Comparison of ENCODE assay signal across 8 cellular contexts in genomic region chr10:132536964-132537712, GRCh38. TPM values are rescaled to one million over a fixed set of nuclear protein-coding genes. Genes with fewer than 3 reads are reported as not detected.
DNase-seq lines count a peak whose midpoint lies in the region; ATAC-seq and TF ChIP-seq lines count a peak whose summit lies in the region.

No MANE protein-coding gene starts in this region.

- H3K4me1 Mint-ChIP-seq in progenitor cell of endocrine pancreas (ENCODE audit: low read depth), result peaks cover 27% of the 10 kb centered on the region

- peaks cover 8% of the 10 kb centered on the region for H3K27me3 Mint-ChIP-seq in progenitor cell of endocrine pancreas

- intact Hi-C loops in left cardiac atrium (cut with DNase I), result loop anchor here (2.0 to 10.0 kb wide), 5 partner anchors 18 to 98 kb away; no protein-coding TSS in a partner anchor

- DNase-seq in NCI-H1105 (lab: John Stamatoyannopoulos, UW), result peak; percentile 88
- DNase-seq in T follicular helper cell (ENCODE audit: low read depth), result peak; percentile 100
- peak; percentile 96 for DNase-seq in amniotic epithelial cell (ENCODE audit: low read depth)
- DNase-seq in left cardiac atrium, result peak; percentile 100
- DNase-seq in progenitor cell of endocrine pancreas (ENCODE audit: low spot score, unreplicated experiment), result peak; percentile 100
- peak; percentile 100 for DNase-seq in ureter (ENCODE audit: low spot score)

- H3K27ac Mint-ChIP-seq in progenitor cell of endocrine pancreas, result no peak overlapping the region

- TF ChIP-seq CTCF in GM12872 (IDR thresholded peaks at IDR 0.05; ENCODE audit: insufficient read depth, low read depth, low read length) (peak; percentile 26; the same call in 1 of the 3 replicates), progenitor cell of endocrine pancreas (IDR thresholded peaks at IDR 0.05; ENCODE audit: unreplicated experiment) (peak; percentile 41)

- H3K4me3 Mint-ChIP-seq in progenitor cell of endocrine pancreas (ENCODE audit: low read depth), result peak overlapping the region; percentile 62

- peaks cover 2% of the 10 kb centered on the region for H3K36me3 Mint-ChIP-seq in progenitor cell of endocrine pancreas (ENCODE audit: insufficient read depth)

- H3K9me3 Mint-ChIP-seq in progenitor cell of endocrine pancreas (ENCODE audit: low read depth), result peaks cover 3% of the 10 kb centered on the region

- ATAC-seq in HG02678 (IDR thresholded peaks at IDR 0.05; ENCODE audit: unreplicated experiment), result peak; percentile 83
- ATAC-seq in left cardiac atrium, result peak; percentile 94 to 96

RNA-seq across cellular contexts. Expression of gene INPP5A, which starts 0.4 kb away (rescaled TPM):
- 10 to 100 TPM; 74.4 to 95.3 TPM for total RNA-seq in left cardiac atrium
- 30.0 and 30.6 TPM in 2 replicates for total RNA-seq in progenitor cell of endocrine pancreas
- 63.5 TPM for total RNA-seq in ureter

Comparison
In these comparisons a context has a peak if more than half of its experiments do, and no peak if none do; other contexts are left out.
1. Peak in every context shown above with its lines: DNase-seq and ATAC-seq.